ENCODE assay signal across 20 cellular contexts in the genomic region with DNA sequence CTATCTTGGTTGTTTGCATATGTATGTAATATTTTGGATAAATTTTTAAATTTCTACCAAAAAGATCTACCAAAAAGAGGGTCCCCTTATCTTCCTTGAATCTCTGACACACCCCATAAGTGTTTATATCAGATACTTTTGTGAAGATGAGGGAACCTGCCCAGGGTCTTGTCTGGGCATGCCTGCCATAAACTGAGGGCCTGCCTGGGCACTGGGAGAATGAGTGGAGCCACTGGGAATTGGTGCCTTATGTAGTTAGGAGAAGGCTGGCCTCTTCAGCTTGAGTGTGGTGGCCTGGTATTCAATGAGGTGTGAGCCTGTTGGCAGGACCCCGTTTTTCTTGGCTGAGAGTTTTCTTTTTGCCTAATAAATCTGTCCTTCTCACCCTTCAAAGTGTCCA. TPM values are rescaled to one million over a fixed set of nuclear protein-coding genes. Genes with fewer than 3 reads are reported as not detected.
DNase-seq lines count a peak whose midpoint lies in the region; ATAC-seq, FAIRE-seq and TF ChIP-seq lines count a peak whose summit lies in the region.
"Had no signal": no experiment of that assay in that cellular context is flagged by ENCODE, and none has a peak within 500 bp of the region (broad histone marks: within the 10 kb centered on the region; RNA-seq: fewer than 3 reads in every experiment).

No MANE protein-coding gene starts in this region.

- H3K4me1 ChIP-seq in GM23338 (ENCODE audit: insufficient read depth) (no peaks in the 10 kb centered on the region), kidney (ENCODE audit: control insufficient read depth in 1 of 2, insufficient read depth in 1 of 2, low read depth in 1 of 2, low read length in 2 of 2) (no peaks in the 10 kb centered on the region)
- H3K4me1 ChIP-seq: BE2C had no signal

- peaks cover 10% of the 10 kb centered on the region; the same call in 2 of the 3 replicates for H3K36me3 Mint-ChIP-seq in GM23338 (ENCODE audit: low read depth)
- H3K36me3 Mint-ChIP-seq: CD4-positive, CD25-positive, alpha-beta regulatory T cell had no signal

- H3K36me3 ChIP-seq in GM23338 (ENCODE audit: insufficient read depth) (no peaks in the 10 kb centered on the region), kidney (ENCODE audit: control insufficient read depth in 1 of 2, insufficient read depth in 2 of 2, low read length in 2 of 2) (no peaks in the 10 kb centered on the region)
- H3K36me3 ChIP-seq: BE2C had no signal

- no peak for FAIRE-seq in kidney (lab: Jason Lieb, UNC)
- FAIRE-seq: A204.1, G401.6, GM12891, H1 had no signal

- no peak overlapping the region for H3K9ac ChIP-seq in kidney (ENCODE audit: low read length in 2 of 2)

- DNase-seq in GM23338 (ENCODE audit: low spot score), result no peak
- DNase-seq in KBM-7, result peak; percentile 14
- peak; percentile 67 for DNase-seq in epithelial cell of esophagus (ENCODE audit: low read depth)
- peak; percentile 10 for DNase-seq in kidney
- DNase-seq in A172 (ENCODE audit: low spot score), result no peak
- DNase-seq: ACHN; BE2C; C1 segment of cervical spinal cord; CD4-positive, CD25-positive, alpha-beta regulatory T cell; COR-L47; DMS 273 treated with DMSO at 0.1 percent for 48 hours; HCEC 1CT had no signal

- no peaks in the 10 kb centered on the region for H3K27me3 Mint-ChIP-seq in GM23338 (ENCODE audit: insufficient read depth, low read depth, poor library complexity)

- peak overlapping the region; percentile 30; the same call in 1 of the 2 replicates for H2AFZ ChIP-seq in GM23338

- no peak for ATAC-seq in GM23338
- no peak for ATAC-seq in GM19351 (IDR thresholded peaks at IDR 0.05; ENCODE audit: unreplicated experiment)
- ATAC-seq in GM18858 (IDR thresholded peaks at IDR 0.05; ENCODE audit: unreplicated experiment), result no peak

- H3K9me2 ChIP-seq in GM23338 (ENCODE audit: insufficient read depth), result no peaks in the 10 kb centered on the region

- no peak overlapping the region for H3K4me3 Mint-ChIP-seq in GM23338
- H3K4me3 Mint-ChIP-seq: CD4-positive, CD25-positive, alpha-beta regulatory T cell; CD8-positive, alpha-beta memory T cell had no signal

- intact Hi-C loops in kidney (cut with DNase I), result no loop called here

- in situ Hi-C loops in KBM-7 (cut with MboI; ENCODE audit: low pct_unique_long_range_greater_than_20kb, low sequenced_read_pairs), result no loop called here

- no peak overlapping the region for H3K27ac Mint-ChIP-seq in GM23338
- H3K27ac Mint-ChIP-seq: CD4-positive, CD25-positive, alpha-beta regulatory T cell; CD8-positive, alpha-beta memory T cell had no signal

- H3K27ac ChIP-seq in GM23338 (ENCODE audit: low read depth) (no peak overlapping the region), kidney (ENCODE audit: low read depth in 2 of 2, low read length in 2 of 2) (no peak overlapping the region)

- H3F3A ChIP-seq in GM23338 (replicated peaks; ENCODE audit: low read depth), result no peaks in the 10 kb centered on the region

- TF ChIP-seq CTCF in GM23338 (conservative IDR thresholded peaks at IDR 0.05; ENCODE audit: low read depth in 2 of 2) (no peak), epithelial cell of esophagus (IDR thresholded peaks at IDR 0.05; ENCODE audit: insufficient read depth, low read depth, low read length, missing control alignments) (no peak), kidney (IDR thresholded peaks at IDR 0.05; ENCODE audit: borderline replicate concordance, extremely low read depth, insufficient read depth) (no peak)

- H4K20me1 ChIP-seq in GM23338 (replicated peaks; ENCODE audit: insufficient read depth), result no peaks in the 10 kb centered on the region

- H3K79me2 ChIP-seq in GM23338 (replicated peaks; ENCODE audit: insufficient read depth), result no peaks in the 10 kb centered on the region

- peaks cover 7% of the 10 kb centered on the region for H3K9me3 Mint-ChIP-seq in GM23338
- H3K9me3 Mint-ChIP-seq: CD4-positive, CD25-positive, alpha-beta regulatory T cell had no signal

- no peaks in the 10 kb centered on the region for H3K27me3 ChIP-seq in GM23338 (ENCODE audit: insufficient read depth)

- H3K4me1 Mint-ChIP-seq in GM23338, result peaks cover 4% of the 10 kb centered on the region; the same call in 1 of the 3 replicates
- H3K4me1 Mint-ChIP-seq: CD4-positive, CD25-positive, alpha-beta regulatory T cell; CD8-positive, alpha-beta memory T cell had no signal

- no peaks in the 10 kb centered on the region for H3K9me3 ChIP-seq in kidney (ENCODE audit: control insufficient read depth in 1 of 2, low read length in 2 of 2)
- H3K9me3 ChIP-seq: BE2C had no signal

- no peak overlapping the region for H3K4me2 ChIP-seq in GM23338

- H3K4me3 ChIP-seq in GM23338 (no peak overlapping the region), epithelial cell of esophagus (ENCODE audit: low read length) (no peak overlapping the region), kidney (ENCODE audit: low read length in 2 of 2) (no peak overlapping the region)

TF ChIP-seq in GM23338, 12 proteins besides CTCF, POLR2A, EP300 and RAD21:
- TF ChIP-seq CREB1 (CRISPR knock-in tag; IDR thresholded peaks at IDR 0.05; ENCODE audit: low read depth), result no peak

RNA-seq across cellular contexts. Expression of gene OR9K2, which starts 46.5 kb away (rescaled TPM):
- 0.14 TPM in 1 of 2 replicates, not detected in the other for total RNA-seq in GM23338 (2014; rRNA removed; shearing (Covaris generic))
- polyA plus RNA-seq in GM23338 (2016; fragmentation: Nextera tagmentation; extraction: Ambion mirVana) (not detected in 2 replicates), kidney (ENCODE audit: insufficient read depth, low read depth, low replicate concordance) (not detected)
- total RNA-seq in kidney, result not detected
- not detected in 2 replicates for total RNA-seq in A172 (2014; rRNA removed; shearing (Covaris generic))
- total RNA-seq: CD4-positive, CD25-positive, alpha-beta regulatory T cell; CD8-positive, alpha-beta memory T cell; H1; HT-29 had no signal
- polyA plus RNA-seq: CD4-positive, CD25-positive, alpha-beta regulatory T cell; CD8-positive, alpha-beta memory T cell; H1 had no signal

RNA-seq across cellular contexts. Expression of gene OR10A7, which starts 48.1 kb away (rescaled TPM):
- total RNA-seq in GM23338 (2014; rRNA removed; shearing (Covaris generic)), result not detected in 2 replicates
- polyA plus RNA-seq in GM23338 (2016; fragmentation: Nextera tagmentation; extraction: Ambion mirVana), result not detected in 2 replicates
- total RNA-seq in kidney, result not detected
- polyA plus RNA-seq in kidney (ENCODE audit: insufficient read depth, low read depth, low replicate concordance), result not detected
- total RNA-seq in A172 (2014; rRNA removed; shearing (Covaris generic)), result not detected in 2 replicates
- total RNA-seq: CD4-positive, CD25-positive, alpha-beta regulatory T cell; CD8-positive, alpha-beta memory T cell; H1; HT-29 had no signal
- polyA plus RNA-seq: CD4-positive, CD25-positive, alpha-beta regulatory T cell; CD8-positive, alpha-beta memory T cell; H1 had no signal

Comparison
In these comparisons a context has a peak if more than half of its experiments do, and no peak if none do; other contexts are left out.
1. DNase-seq: peak in KBM-7 (single experiment), epithelial cell of esophagus (single experiment) and kidney (single experiment); none in GM23338 (single experiment) and A172 (single experiment).